Comparison of ENCODE assay signal across 7 cellular contexts in genomic region chr16:70685061-70685937, GRCh38. TPM values are rescaled to one million over a fixed set of nuclear protein-coding genes. Genes with fewer than 3 reads are reported as not detected.
DNase-seq lines count a peak whose midpoint lies in the region; ATAC-seq and TF ChIP-seq lines count a peak whose summit lies in the region.

No MANE protein-coding gene starts in this region.

- intact Hi-C loops in Right ventricle myocardium superior (cut with DNase I), result loop anchor here (5.0 kb wide), 1 partner anchor 52 kb away; no protein-coding TSS in a partner anchor

- no peak for TF ChIP-seq CTCF in HFF-Myc (IDR thresholded peaks at IDR 0.05; ENCODE audit: low read depth, low read length, missing control alignments)
- TF ChIP-seq CTCF in retinal pigment epithelial cell (conservative IDR thresholded peaks at IDR 0.05; ENCODE audit: low read depth, low read length), result no peak

- ATAC-seq in Right ventricle myocardium superior (ENCODE audit: poor library complexity), result no peak
- no peak for ATAC-seq in GM19467 (IDR thresholded peaks at IDR 0.05; ENCODE audit: unreplicated experiment)

- DNase-seq in HFF-Myc (ENCODE audit: extremely low read depth, low read depth) (no peak), UCSD-AML1 (lab: John Stamatoyannopoulos, UW; ENCODE audit: unreplicated experiment) (peak; percentile 50), Right ventricle myocardium superior (peak; percentile 56), retinal pigment epithelial cell (ENCODE audit: low read depth) (no peak), cerebellum (ENCODE audit: low spot score) (no peak), DMS79 (lab: John Stamatoyannopoulos, UW) (no peak)

- H3K4me3 ChIP-seq in HFF-Myc (replicated peaks; ENCODE audit: low read depth, low read length) (peak overlapping the region; percentile 78), retinal pigment epithelial cell (ENCODE audit: low read length) (peak overlapping the region; percentile 86)

RNA-seq across cellular contexts. Expression of gene MTSS2, which starts 0.6 kb away (rescaled TPM):
- total RNA-seq in Right ventricle myocardium superior, result 74.1 TPM
- 49.0 TPM for total RNA-seq in cerebellum

RNA-seq across cellular contexts. Expression of gene IL34, which starts 38.9 kb away (rescaled TPM):
- total RNA-seq in Right ventricle myocardium superior, result 1.6 TPM
- 4.1 TPM for total RNA-seq in cerebellum

Comparison
In these comparisons a context has a peak if more than half of its experiments do, and no peak if none do; other contexts are left out.
1. DNase-seq: peak in UCSD-AML1 (single experiment) and Right ventricle myocardium superior (single experiment); none in HFF-Myc (single experiment), retinal pigment epithelial cell (single experiment), cerebellum (single experiment) and DMS79 (single experiment).